ENCODE assay signal across 21 cellular contexts in the genomic region with DNA sequence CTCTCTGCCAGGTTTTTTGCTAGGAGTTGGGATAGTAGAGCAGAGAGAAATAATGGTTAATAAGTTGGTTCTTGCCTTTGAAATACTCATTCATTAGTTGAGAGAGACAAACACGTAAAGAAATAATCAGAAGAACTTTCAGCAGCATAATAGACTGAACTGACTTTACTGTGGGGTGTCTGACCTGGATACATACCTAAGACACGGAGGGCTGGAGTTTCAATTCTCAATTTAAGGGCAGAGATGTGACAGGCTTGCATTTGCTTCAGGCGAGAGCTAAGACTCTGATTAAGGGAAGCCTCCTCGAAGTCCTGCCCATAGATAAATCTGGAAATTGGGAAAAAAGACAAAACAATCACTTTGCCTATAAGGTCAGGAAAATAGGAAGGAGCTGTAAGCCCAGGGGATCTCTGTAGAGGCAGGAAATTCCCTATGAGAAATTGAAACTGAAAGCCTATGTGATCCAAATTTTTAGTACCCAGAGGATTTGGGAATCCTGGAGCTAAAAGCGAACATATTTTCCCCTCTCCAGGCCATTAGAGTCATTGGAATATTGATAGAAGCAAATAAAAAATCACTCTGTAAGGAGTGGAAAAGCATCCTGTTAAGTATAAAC.
DNase-seq lines count a peak whose midpoint lies in the region; ATAC-seq lines count a peak whose summit lies in the region.
"Had no signal": no experiment of that assay in that cellular context is flagged by ENCODE, and none has a peak within 500 bp of the region (broad histone marks: within the 10 kb centered on the region; RNA-seq: fewer than 3 reads in every experiment).

No MANE protein-coding gene starts in this region.

- H3K36me3 ChIP-seq in iPS-20b (ENCODE audit: insufficient read depth, low read depth, low read length), result no peaks in the 10 kb centered on the region
- H3K36me3 ChIP-seq: BLaER1 treated with 17β-estradiol and CSF1 and Interleukin-3, amounts not matched to agents 10 nM and 100 nM had no signal

- peak overlapping the region; percentile 45 for H3K27ac ChIP-seq in right cardiac atrium (ENCODE audit: low read length)
- H3K27ac ChIP-seq in iPS-20b (ENCODE audit: low read length), result peak overlapping the region; percentile 77
- H3K27ac ChIP-seq: A549; BLaER1 treated with 17β-estradiol and CSF1 and Interleukin-3, amounts not matched to agents 10 nM and 100 nM; KMS-11; PC-9 had no signal

- DNase-seq in right cardiac atrium (no peak), left ventricle myocardium superior (no peak), NCI-H146 treated with DMSO at 0.1 percent for 48 hours (lab: John Stamatoyannopoulos, UW; ENCODE audit: unreplicated experiment) (peak; percentile 81), head of caudate nucleus (no peak), NCI-H82 (lab: John Stamatoyannopoulos, UW) (no peak)
- DNase-seq: AML-193; CD4-positive, alpha-beta T cell; GOT3; MM.1S; NCI-H1694 treated with DMSO at 0.1 percent for 48 hours; NCI-H226; NCI-H510A; PC-9; SHP77; T-cell had no signal

- ATAC-seq in right cardiac atrium (no peak), left ventricle myocardium superior (no peak), HG03280 (IDR thresholded peaks at IDR 0.05; ENCODE audit: unreplicated experiment) (no peak)
- ATAC-seq: A549, HCT116, T-cell had no signal

- H3K4me1 ChIP-seq in right cardiac atrium (ENCODE audit: control insufficient read depth, insufficient read depth, low read length) (no peaks in the 10 kb centered on the region), iPS-20b (ENCODE audit: insufficient read depth, low read length) (peaks cover 12% of the 10 kb centered on the region; the same call in 1 of the 2 replicates)
- H3K4me1 ChIP-seq: A549 had no signal

- H3K9ac ChIP-seq in iPS-20b (ENCODE audit: low read depth, low read length), result peak overlapping the region; percentile 69
- H3K9ac ChIP-seq: BLaER1 treated with 17β-estradiol and CSF1 and Interleukin-3, amounts not matched to agents 10 nM and 100 nM; KMS-11 had no signal

- no peaks in the 10 kb centered on the region for H3K27me3 ChIP-seq in right cardiac atrium (ENCODE audit: control insufficient read depth, insufficient read depth)
- no peaks in the 10 kb centered on the region for H3K27me3 ChIP-seq in iPS-20b (ENCODE audit: insufficient read depth, low read length)
- H3K27me3 ChIP-seq: BLaER1 treated with 17β-estradiol and CSF1 and Interleukin-3, amounts not matched to agents 10 nM and 100 nM had no signal

- intact Hi-C loops in right cardiac atrium (cut with DNase I) (no loop called here), left ventricle myocardium superior (cut with micrococcal nuclease) (no loop called here), head of caudate nucleus (cut with DNase I) (no loop called here)

- 71% methylated on average over 5 of the region's 5 CpGs for WGBS in right cardiac atrium

- H3K4me3 ChIP-seq in right cardiac atrium (ENCODE audit: low read length), result peak overlapping the region; percentile 38
- H3K4me3 ChIP-seq in iPS-20b (ENCODE audit: low read length), result peak overlapping the region; percentile 17; the same call in 1 of the 2 replicates
- H3K4me3 ChIP-seq: A549; BLaER1 treated with 17β-estradiol and CSF1 and Interleukin-3, amounts not matched to agents 10 nM and 100 nM; PC-9 had no signal

- no peaks in the 10 kb centered on the region for H3K9me3 ChIP-seq in right cardiac atrium (ENCODE audit: control insufficient read depth, low read length)
- 0 out of 2 replicates have a peak, but pooled peaks cover 3% of the 10 kb centered on the region for H3K9me3 ChIP-seq in iPS-20b (ENCODE audit: insufficient read depth, low read depth, low read length)
